ENCODE assay signal across 30 cellular contexts in genomic region chr5:113081091-113081490, GRCh38.
DNase-seq lines count a peak whose midpoint lies in the region; ATAC-seq, FAIRE-seq and TF ChIP-seq lines count a peak whose summit lies in the region.
"Had no signal": no experiment of that assay in that cellular context is flagged by ENCODE, and none has a peak within 500 bp of the region (broad histone marks: within the 10 kb centered on the region; RNA-seq: fewer than 3 reads in every experiment).

No MANE protein-coding gene starts in this region.

- POLR2A ChIA-PET in HepG2 (lab: Yijun Ruan, JAX) = no interaction called here

- no peak for DNase-seq in HepG2 (ENCODE audit: low spot score)
- peak; percentile 60 for DNase-seq in endodermal cell
- no peak for DNase-seq in OCI-M1 (lab: John Stamatoyannopoulos, UW)
- DNase-seq in dedifferentiated amniotic fluid mesenchymal stem cell (ENCODE audit: extremely low spot score) = no peak
- no peak for DNase-seq in stimulated activated CD4-positive, alpha-beta T cell treated with anti-CD3 and anti-CD28 coated beads, Interleukin-4, amount 100 ng/mL, for 1 hour
- DNase-seq: activated CD4-positive, CD25-positive, alpha-beta regulatory T cell treated with anti-CD3 and anti-CD28 coated beads, Interleukin-2, amount 50 U/mL, for 72 hours; activated CD8-positive, alpha-beta T cell treated with anti-CD3 and anti-CD28 coated beads for 36 hours; activated effector memory CD4-positive, alpha-beta T cell treated with Interleukin-2 at 50 U/mL for 16 hours; activated naive CD8-positive, alpha-beta T cell treated with anti-CD3 and anti-CD28 coated beads for 36 hours; CD8-positive, alpha-beta memory T cell; cerebellar nuclear complex; DMS79; erythroblast; heart left ventricle; MM.1S; natural killer cell; NCI-H1417 treated with DMSO at 0.1 percent for 48 hours; NCI-H2107; NK-92 treated with Interleukin-12 subunit alpha and Interleukin-12 subunit beta, amount 100 ng/mL, for 24 hours; small intestine; stimulated activated CD4-positive, alpha-beta T cell treated with anti-CD3 and anti-CD28 coated beads, Interleukin-1b, Interleukin-23, amount 100 ng/mL, for 48 hours; T-helper 1 cell had no signal

- no peak overlapping the region for H3K4me3 ChIP-seq in liver (ENCODE audit: low read depth in 1 of 3, low read length in 3 of 3)
- no peak overlapping the region for H3K4me3 ChIP-seq in HepG2 (replicated peaks in 1 of 3; ENCODE audit: insufficient read depth in 1 of 3, low read depth in 2 of 3, low read length in 3 of 3)
- no peak overlapping the region for H3K4me3 ChIP-seq in endodermal cell (ENCODE audit: low read length)
- H3K4me3 ChIP-seq: ascending aorta, heart left ventricle, K562, prostate gland had no signal

- H4K20me1 ChIP-seq in HepG2 (ENCODE audit: insufficient read depth, low read length) = no peaks in the 10 kb centered on the region

- no peak overlapping the region for H3K4me2 ChIP-seq in HepG2 (ENCODE audit: low read depth, low read length)

- no peak overlapping the region for H3K9ac ChIP-seq in liver (ENCODE audit: low read depth in 1 of 2, low read length in 2 of 2)
- H3K9ac ChIP-seq in HepG2 (ENCODE audit: insufficient read depth, low read depth, low read length) = no peak overlapping the region
- no peak overlapping the region for H3K9ac ChIP-seq in endodermal cell (ENCODE audit: extremely low read depth, low read length, poor library complexity, severe bottlenecking)

- no peaks in the 10 kb centered on the region for H3K79me2 ChIP-seq in HepG2 (ENCODE audit: insufficient read depth, low read length)

- TF ChIP-seq EP300 in HepG2 (IDR thresholded peaks at IDR 0.05; ENCODE audit: low read depth in 2 of 2, low read length in 2 of 2) (no peak), HepG2 (CRISPR knock-in tag; IDR thresholded peaks at IDR 0.05; ENCODE audit: borderline replicate concordance) (no peak)

- no peak for FAIRE-seq in HepG2 (lab: Jason Lieb, UNC)
- FAIRE-seq: A204.1, K562, small intestine had no signal

- H3K9me3 ChIP-seq in liver (ENCODE audit: control insufficient read depth in 4 of 4, low read length in 3 of 4) (no peaks in the 10 kb centered on the region), HepG2 (ENCODE audit: low read length) (no peaks in the 10 kb centered on the region), endodermal cell (ENCODE audit: control insufficient read depth, low read length) (peaks cover 5% of the 10 kb centered on the region)
- H3K9me3 ChIP-seq: ascending aorta, prostate gland had no signal

- H3K9me3 Mint-ChIP-seq in endodermal cell = peaks cover 5% of the 10 kb centered on the region
- peaks cover 31% of the 10 kb centered on the region for H3K9me3 Mint-ChIP-seq in nephron
- H3K9me3 Mint-ChIP-seq: activated CD8-positive, alpha-beta T cell treated with anti-CD3 and anti-CD28 coated beads for 36 hours had no signal

- BruUV-seq in HepG2 (replicated peaks; lab: Mats Ljungman, UMichigan) = no TSS peak

- H3K27me3 ChIP-seq in liver (ENCODE audit: control insufficient read depth in 4 of 4, insufficient read depth in 4 of 4, low read length in 3 of 4) (no peaks in the 10 kb centered on the region), HepG2 (ENCODE audit: control insufficient read depth in 1 of 2, insufficient read depth in 2 of 2, low read length in 2 of 2) (no peaks in the 10 kb centered on the region), endodermal cell (ENCODE audit: control insufficient read depth, insufficient read depth, low read length, poor library complexity, severe bottlenecking) (no peaks in the 10 kb centered on the region)
- H3K27me3 ChIP-seq: ascending aorta, heart left ventricle had no signal

- in situ Hi-C loops in HepG2 (cut with HindIII; ENCODE audit: extremely low pct_ligation_motif_present, low pct_unique_long_range_greater_than_20kb) = no loop called here

- peak overlapping the region; percentile 75 for H3K27ac Mint-ChIP-seq in endodermal cell
- H3K27ac Mint-ChIP-seq in nephron = peak overlapping the region; percentile 23 to 81 (median 70)
- H3K27ac Mint-ChIP-seq: activated CD8-positive, alpha-beta T cell treated with anti-CD3 and anti-CD28 coated beads for 36 hours; activated naive CD8-positive, alpha-beta T cell treated with anti-CD3 and anti-CD28 coated beads for 36 hours; CD8-positive, alpha-beta memory T cell; mesothelial cell of epicardium; natural killer cell had no signal

- H3K4me3 Mint-ChIP-seq in endodermal cell (no peak overlapping the region), nephron (no peak overlapping the region)
- H3K4me3 Mint-ChIP-seq: activated CD8-positive, alpha-beta T cell treated with anti-CD3 and anti-CD28 coated beads for 36 hours; activated naive CD8-positive, alpha-beta T cell treated with anti-CD3 and anti-CD28 coated beads for 36 hours; CD8-positive, alpha-beta memory T cell; mesothelial cell of epicardium; natural killer cell had no signal

- no peak for TF ChIP-seq CTCF in liver (IDR thresholded peaks at IDR 0.05; ENCODE audit: low read depth, low read length, missing input control)
- no peak for TF ChIP-seq CTCF in HepG2 (CRISPR knock-in tag; IDR thresholded peaks at IDR 0.05)
- TF ChIP-seq CTCF in endodermal cell (conservative IDR thresholded peaks at IDR 0.05) = no peak
- TF ChIP-seq CTCF in nephron (IDR thresholded peaks at IDR 0.05; ENCODE audit: unreplicated experiment in 3 of 3) = no peak

- no peak for ATAC-seq in HepG2
- ATAC-seq in HG03378 (IDR thresholded peaks at IDR 0.05; ENCODE audit: unreplicated experiment) = no peak
- ATAC-seq: activated CD8-positive, alpha-beta T cell treated with anti-CD3 and anti-CD28 coated beads for 36 hours; heart left ventricle; K562; natural killer cell had no signal

- no peak for TF ChIP-seq POLR2A in HepG2 (IDR thresholded peaks at IDR 0.05; ENCODE audit: insufficient read depth in 1 of 2, low read depth in 2 of 2, low read length in 2 of 2)

- H3K4me1 Mint-ChIP-seq in endodermal cell = peaks cover 16% of the 10 kb centered on the region
- peaks cover 33% of the 10 kb centered on the region for H3K4me1 Mint-ChIP-seq in nephron
- H3K4me1 Mint-ChIP-seq: activated naive CD8-positive, alpha-beta T cell treated with anti-CD3 and anti-CD28 coated beads for 36 hours; CD8-positive, alpha-beta memory T cell; natural killer cell had no signal

- H3K27ac ChIP-seq in liver (ENCODE audit: low read depth in 1 of 2, low read length in 2 of 2) = peak overlapping the region; percentile 52 to 73
- H3K27ac ChIP-seq in HepG2 (ENCODE audit: extremely low read length, insufficient read depth, low read length) = no peak overlapping the region
- H3K27ac ChIP-seq in endodermal cell (ENCODE audit: low read depth, low read length) = peak overlapping the region; percentile 71
- H3K27ac ChIP-seq: ascending aorta, prostate gland had no signal

- intact Hi-C loops in HepG2 (cut with micrococcal nuclease; ENCODE audit: unreplicated experiment) = no loop called here

- peaks cover 2 to 21% (median 6%) of the 10 kb centered on the region in 4 donors for H3K4me1 ChIP-seq in liver (ENCODE audit: control insufficient read depth in 4 of 4, insufficient read depth in 4 of 4, low read length in 3 of 4)
- H3K4me1 ChIP-seq in HepG2 (ENCODE audit: insufficient read depth, low read length) = no peaks in the 10 kb centered on the region
- H3K4me1 ChIP-seq in endodermal cell (ENCODE audit: control insufficient read depth, insufficient read depth, low read length) = no peaks in the 10 kb centered on the region
- H3K4me1 ChIP-seq: ascending aorta, prostate gland had no signal

- H3K36me3 Mint-ChIP-seq in endodermal cell (ENCODE audit: low read depth) (peaks cover 97% of the 10 kb centered on the region), nephron (ENCODE audit: low read depth) (peaks cover 82% of the 10 kb centered on the region)
- H3K36me3 Mint-ChIP-seq: activated naive CD8-positive, alpha-beta T cell treated with anti-CD3 and anti-CD28 coated beads for 36 hours; natural killer cell had no signal

- H2AFZ ChIP-seq in HepG2 (ENCODE audit: low read length) = no peak overlapping the region

- CTCF ChIA-PET in HepG2 (lab: Yijun Ruan, JAX; ENCODE audit: low intra/inter-chr PET ratio, low total read pairs) = no interaction called here

- H3K27me3 Mint-ChIP-seq in endodermal cell (ENCODE audit: insufficient read depth) (no peaks in the 10 kb centered on the region), nephron (ENCODE audit: low read depth) (no peaks in the 10 kb centered on the region)
- H3K27me3 Mint-ChIP-seq: activated CD8-positive, alpha-beta T cell treated with anti-CD3 and anti-CD28 coated beads for 36 hours; activated naive CD8-positive, alpha-beta T cell treated with anti-CD3 and anti-CD28 coated beads for 36 hours; CD8-positive, alpha-beta memory T cell had no signal

- peaks cover 14 to 27% (median 21%) of the 10 kb centered on the region in 4 donors for H3K36me3 ChIP-seq in liver (ENCODE audit: control insufficient read depth in 4 of 4, insufficient read depth in 3 of 4, low read depth in 1 of 4, low read length in 3 of 4)
- no peaks in the 10 kb centered on the region for H3K36me3 ChIP-seq in HepG2 (replicated peaks in 1 of 2; ENCODE audit: control insufficient read depth in 1 of 2, insufficient read depth in 2 of 2, low read length in 2 of 2)
- peaks cover 61% of the 10 kb centered on the region for H3K36me3 ChIP-seq in endodermal cell (ENCODE audit: control insufficient read depth, insufficient read depth, low read length)
- H3K36me3 ChIP-seq: ascending aorta, prostate gland had no signal

- 95% methylated on average over 2 of the region's 2 CpGs for WGBS in liver
- WGBS in HepG2 (ENCODE audit: low lambda C conversion rate) = 82% methylated on average over 2 of the region's 2 CpGs
- 63 to 69% methylated on average over 2 of the region's 2 CpGs for WGBS in endodermal cell (ENCODE audit: insufficient coverage in 1 of 2, insufficient read length in 1 of 2), 2 experiments

- no peak for TF ChIP-seq RAD21 in liver (IDR thresholded peaks at IDR 0.05)
- no peak for TF ChIP-seq RAD21 in HepG2 (CRISPR knock-in tag; IDR thresholded peaks at IDR 0.05)

TF ChIP-seq in liver, 16 proteins besides CTCF, POLR2A, EP300 and RAD21 (continues in another document):
- TF ChIP-seq NR2F2 (IDR thresholded peaks at IDR 0.05) = no peak
- no peak for TF ChIP-seq RXRA (IDR thresholded peaks at IDR 0.05)
- no peak for TF ChIP-seq FOXA2 (IDR thresholded peaks at IDR 0.05)
- TF ChIP-seq ATF3 (IDR thresholded peaks at IDR 0.05) = no peak
- TF ChIP-seq YY1 (IDR thresholded peaks at IDR 0.05) = no peak

TF ChIP-seq in HepG2, 621 proteins besides CTCF, POLR2A, EP300 and RAD21 (continues in another document):
- no peak for TF ChIP-seq NFATC3 (CRISPR knock-in tag; IDR thresholded peaks at IDR 0.05)
